Comparison of ENCODE assay signal across 1 cellular context in genomic region chr6:36615018-36615761, GRCh38.
TF ChIP-seq lines count a peak whose summit lies in the region.

No MANE protein-coding gene starts in this region.

TF ChIP-seq in HepG2, 621 proteins besides CTCF, POLR2A, EP300 and RAD21 (continued from another document):
- TF ChIP-seq ATF2 (CRISPR knock-in tag; IDR thresholded peaks at IDR 0.05) (peak; percentile 70; the same call in 1 of the 2 replicates), KLF6 (CRISPR knock-in tag; IDR thresholded peaks at IDR 0.05) (no peak), ZNF567 (CRISPR knock-in tag; IDR thresholded peaks at IDR 0.05; ENCODE audit: borderline replicate concordance) (no peak), ZNF3 (CRISPR knock-in tag; IDR thresholded peaks at IDR 0.05) (no peak), JUN (CRISPR knock-in tag; IDR thresholded peaks at IDR 0.05) (no peak), SAFB2 (CRISPR knock-in tag; IDR thresholded peaks at IDR 0.05; ENCODE audit: borderline replicate concordance, low read depth) (no peak), ZNF619 (CRISPR knock-in tag; IDR thresholded peaks at IDR 0.05) (no peak), FOXA3 (CRISPR knock-in tag; IDR thresholded peaks at IDR 0.05) (0 out of 2 replicates have a peak, but pooled peaks have one; percentile 16), SNAPC4 (CRISPR knock-in tag; IDR thresholded peaks at IDR 0.05) (no peak), PBX3 (CRISPR knock-in tag; IDR thresholded peaks at IDR 0.05; ENCODE audit: borderline replicate concordance) (no peak), NFAT5 (CRISPR knock-in tag; IDR thresholded peaks at IDR 0.05) (no peak), PBX2 (CRISPR knock-in tag; IDR thresholded peaks at IDR 0.05) (no peak)
